ENCODE assay signal across 13 cellular contexts in the genomic region with DNA sequence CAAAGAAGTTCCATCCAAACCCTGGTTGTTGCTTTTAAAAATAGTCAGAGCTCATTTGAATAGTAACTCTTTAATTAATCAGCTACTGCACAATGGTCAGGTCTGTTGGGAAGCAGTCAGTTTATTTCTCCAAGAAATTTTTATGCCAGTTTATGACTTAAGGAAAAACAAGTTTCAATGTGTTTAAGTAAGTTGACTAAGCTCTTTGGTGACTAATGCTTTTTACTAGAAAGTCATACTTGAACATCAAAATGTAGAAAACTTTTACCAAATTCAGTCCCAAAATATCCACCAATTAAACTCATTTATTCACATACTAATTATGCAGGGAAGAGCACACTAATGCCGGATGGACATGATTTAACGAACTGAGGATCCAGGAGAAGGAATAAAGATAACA. TPM values are rescaled to one million over a fixed set of nuclear protein-coding genes. Genes with fewer than 3 reads are reported as not detected.
DNase-seq lines count a peak whose midpoint lies in the region; ATAC-seq and TF ChIP-seq lines count a peak whose summit lies in the region.
"Had no signal": no experiment of that assay in that cellular context is flagged by ENCODE, and none has a peak within 500 bp of the region (broad histone marks: within the 10 kb centered on the region; RNA-seq: fewer than 3 reads in every experiment).

No MANE protein-coding gene starts in this region.

- TF ChIP-seq CTCF in chondrocyte (IDR thresholded peaks at IDR 0.05) (no peak), neural crest cell (conservative IDR thresholded peaks at IDR 0.05) (no peak)

- H3K4me3 Mint-ChIP-seq in chondrocyte (ENCODE audit: unreplicated experiment) (no peak overlapping the region), neural crest cell (no peak overlapping the region)
- H3K4me3 Mint-ChIP-seq: B cell; CD8-positive, alpha-beta T cell had no signal

- 93% methylated on average over 2 of the region's 2 CpGs for WGBS in right cardiac atrium

- H3K4me1 Mint-ChIP-seq in chondrocyte (ENCODE audit: low read depth) (peaks cover 63% of the 10 kb centered on the region), neural crest cell (peaks cover 13% of the 10 kb centered on the region)
- H3K4me1 Mint-ChIP-seq: B cell had no signal

- no peak for ATAC-seq in GM21528 (IDR thresholded peaks at IDR 0.05; ENCODE audit: low FRiP score, unreplicated experiment)
- no peak for ATAC-seq in right cardiac atrium
- ATAC-seq: CD8-positive, alpha-beta T cell had no signal

- intact Hi-C loops in posterior vena cava (cut with DNase I): loop anchor here (5.0 to 10.0 kb wide), 2 partner anchors 62 to 1569 kb away; no protein-coding TSS in a partner anchor
- intact Hi-C loops in right cardiac atrium (cut with DNase I): no loop called here

- no peaks in the 10 kb centered on the region for H3K9me3 ChIP-seq in right cardiac atrium (ENCODE audit: control insufficient read depth, low read length)

- peak; percentile 77 for DNase-seq in EH (ENCODE audit: low read depth)
- peak; percentile 46 for DNase-seq in M059J (ENCODE audit: low read depth)
- DNase-seq in chondrocyte (ENCODE audit: low spot score): no peak
- no peak for DNase-seq in neural crest cell (ENCODE audit: low read depth, low spot score)
- DNase-seq in posterior vena cava (ENCODE audit: low spot score): no peak
- no peak for DNase-seq in globus pallidus (ENCODE audit: low spot score)
- DNase-seq in right cardiac atrium: no peak
- DNase-seq: CD8-positive, alpha-beta T cell; NCI-H1048; NCI-H146; NCI-H2107 had no signal

- no peaks in the 10 kb centered on the region for H3K27me3 ChIP-seq in right cardiac atrium (ENCODE audit: control insufficient read depth, insufficient read depth)

- H3K27ac Mint-ChIP-seq in chondrocyte (ENCODE audit: unreplicated experiment) (peak overlapping the region; percentile 84), neural crest cell (ENCODE audit: unreplicated experiment) (peak overlapping the region; percentile 10)
- H3K27ac Mint-ChIP-seq: B cell; CD8-positive, alpha-beta T cell had no signal

- H3K4me1 ChIP-seq in right cardiac atrium (ENCODE audit: control insufficient read depth, insufficient read depth, low read length): peaks cover 9% of the 10 kb centered on the region

- H3K9me3 Mint-ChIP-seq in chondrocyte (ENCODE audit: low read depth) (no peaks in the 10 kb centered on the region), neural crest cell (peaks cover 5% of the 10 kb centered on the region)
- H3K9me3 Mint-ChIP-seq: CD8-positive, alpha-beta T cell had no signal

- peaks cover 8% of the 10 kb centered on the region for H3K36me3 Mint-ChIP-seq in chondrocyte (ENCODE audit: low read depth)
- H3K36me3 Mint-ChIP-seq in neural crest cell (ENCODE audit: low read depth): peaks cover 8% of the 10 kb centered on the region
- H3K36me3 Mint-ChIP-seq: CD8-positive, alpha-beta T cell had no signal

- H3K4me3 ChIP-seq in right cardiac atrium (ENCODE audit: low read length): no peak overlapping the region

- H3K27me3 Mint-ChIP-seq in chondrocyte (ENCODE audit: low read depth) (no peaks in the 10 kb centered on the region), neural crest cell (ENCODE audit: low read depth) (no peaks in the 10 kb centered on the region)

- H3K27ac ChIP-seq in right cardiac atrium (ENCODE audit: low read length): no peak overlapping the region

RNA-seq across cellular contexts. Expression of a gene that starts 22.1 kb away (rescaled TPM):
- total RNA-seq in M059J (2014; rRNA removed; shearing (Covaris generic)): 3.2 and 5.3 TPM in 2 replicates
- total RNA-seq in chondrocyte (48.2 to 103 TPM (median 60.5 TPM) in 3 replicates), neural crest cell (11.8 and 12.9 TPM in 2 replicates), posterior vena cava (10 to 100 TPM; 26.3 to 34.9 TPM), right cardiac atrium (10 to 100 TPM; 10.6 to 15.2 (median 11.8) TPM)
- 2.3 TPM for polyA plus RNA-seq in right cardiac atrium
- total RNA-seq: CD8-positive, alpha-beta T cell had no signal

Comparison
In these comparisons a context has a peak if more than half of its experiments do, and no peak if none do; other contexts are left out.
1. DNase-seq: peak in EH (single experiment) and M059J (single experiment); none in chondrocyte (single experiment), neural crest cell (single experiment), posterior vena cava (single experiment), globus pallidus (single experiment) and right cardiac atrium (0 of 3).
2. intact Hi-C loops: an anchor here in posterior vena cava (5.0 to 10.0 kb wide); none called in right cardiac atrium.